17 cellular contexts compared by ENCODE assay signal in genomic region chr18:36775396-36775795, GRCh38.
"Had no signal": no experiment of that assay in that cellular context is flagged by ENCODE, and none has a peak within 500 bp of the region (broad histone marks: within the 10 kb centered on the region; RNA-seq: fewer than 3 reads in every experiment).

No MANE protein-coding gene starts in this region.

- H3K9me3 ChIP-seq: esophagus squamous epithelium, left lung, prostate gland had no signal

- H3K27me3 ChIP-seq: dorsolateral prefrontal cortex, esophagus squamous epithelium, left lung had no signal

- H3K4me3 ChIP-seq: dorsolateral prefrontal cortex, esophagus squamous epithelium, left lung, lung, prostate gland, smooth muscle cell had no signal

- H3K4me1 ChIP-seq: esophagus squamous epithelium, left lung, parathyroid adenoma, prostate gland had no signal

- ATAC-seq: left lung had no signal

- H3K27ac ChIP-seq: dorsolateral prefrontal cortex, epithelial cell of prostate, esophagus squamous epithelium, left lung, parathyroid adenoma, prostate gland had no signal

- DNase-seq: cortex of kidney; dorsolateral prefrontal cortex; effector CD8-positive, alpha-beta T cell; esophagus squamous epithelium; foreskin melanocyte; immature natural killer cell; left lung; mesendoderm; naive B cell; stimulated activated CD4-positive, alpha-beta T cell treated with anti-CD3 and anti-CD28 coated beads, Interleukin-2, amount 100 ng/mL, for 48 hours; stimulated activated naive CD4-positive, alpha-beta T cell treated with Interleukin-2 at 50 U/mL for 16 hours; trophoblast cell had no signal

- H3K36me3 ChIP-seq: prostate gland had no signal
